ENCODE assay signal across 18 cellular contexts in the genomic region with DNA sequence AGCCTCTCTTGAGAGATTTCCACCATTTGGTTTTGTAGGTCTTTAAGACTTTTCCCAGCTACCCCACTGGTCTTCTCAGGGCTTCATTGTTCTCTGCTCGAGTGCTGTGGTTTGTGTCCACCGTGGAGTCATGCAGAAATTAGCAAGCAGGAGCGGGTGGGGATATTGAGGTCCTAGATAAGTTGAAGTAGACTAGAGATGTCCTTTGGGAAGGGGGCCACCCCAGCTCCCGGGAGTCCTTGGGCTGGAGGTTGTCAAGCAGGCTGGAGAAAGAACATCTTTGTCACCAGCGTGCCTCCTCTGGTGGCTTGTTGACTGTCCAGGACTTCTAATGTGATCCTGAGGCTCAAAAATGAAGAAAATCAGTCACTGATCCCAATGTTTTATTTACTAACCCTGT.
A peak's percentile ranks its signal among the peaks of the same experiment; 100 is the strongest.
DNase-seq lines count a peak whose midpoint lies in the region; TF ChIP-seq lines count a peak whose summit lies in the region.
"Had no signal": no experiment of that assay in that cellular context is flagged by ENCODE, and none has a peak within 500 bp of the region (broad histone marks: within the 10 kb centered on the region; RNA-seq: fewer than 3 reads in every experiment).

No MANE protein-coding gene starts in this region.

- POLR2A ChIA-PET in RWPE1 (lab: Yijun Ruan, JAX; ENCODE audit: low non-redundant PET) = no interaction called here

- TF ChIP-seq POLR2A in esophagus muscularis mucosa (IDR thresholded peaks at IDR 0.05; ENCODE audit: low read depth) (no peak), spleen (IDR thresholded peaks at IDR 0.05) (no peak)

- DNase-seq in esophagus muscularis mucosa (ENCODE audit: extremely low spot score) = no peak
- DNase-seq in spleen = peak; percentile 43
- DNase-seq in MG63 = no peak
- DNase-seq in RWPE1 (ENCODE audit: low spot score) = no peak
- DNase-seq in stimulated activated CD4-positive, alpha-beta T cell treated with anti-CD3 and anti-CD28 coated beads, Interleukin-4, amount 100 ng/mL, for 24 hours = no peak
- DNase-seq in effector CD8-positive, alpha-beta T cell (lab: John Stamatoyannopoulos, UW) = no peak
- DNase-seq: CD4-positive, CD25-positive, alpha-beta regulatory T cell; DMS79 treated with DMSO at 0.1 percent for 48 hours; KG1; NCI-H1105; NCI-H146; NCI-H2029; NCI-H226; NCI-H524; NCI-H82 had no signal

- H3K27ac ChIP-seq in esophagus muscularis mucosa (replicated peaks in 1 of 4) = peak overlapping the region; percentile 87 to 99 (median 91)
- H3K27ac ChIP-seq in spleen = no peak overlapping the region
- H3K27ac ChIP-seq in RWPE1 = no peak overlapping the region

- peak overlapping the region in 3 of 5 experiments; percentile 52 to 75 (median 57) for H3K27ac Mint-ChIP-seq in brain
- peak overlapping the region; percentile 46 to 73 (median 65) for H3K27ac Mint-ChIP-seq in nephron
- H3K27ac Mint-ChIP-seq: CD4-positive, CD25-positive, alpha-beta regulatory T cell had no signal

- TF ChIP-seq CTCF in brain (conservative IDR thresholded peaks at IDR 0.05) = no peak
- no peak for TF ChIP-seq CTCF in esophagus muscularis mucosa (IDR thresholded peaks at IDR 0.05)
- no peak for TF ChIP-seq CTCF in nephron (IDR thresholded peaks at IDR 0.05; ENCODE audit: unreplicated experiment in 3 of 3)
- no peak for TF ChIP-seq CTCF in spleen (IDR thresholded peaks at IDR 0.05 in 8 of 11, conservative IDR thresholded peaks at IDR 0.05 in 3 of 11)
- no peak for TF ChIP-seq CTCF in RWPE1 (conservative IDR thresholded peaks at IDR 0.05; ENCODE audit: low read depth)

- H3K4me3 Mint-ChIP-seq in brain = no peak overlapping the region
- H3K4me3 Mint-ChIP-seq in nephron = no peak overlapping the region
- H3K4me3 Mint-ChIP-seq: CD4-positive, CD25-positive, alpha-beta regulatory T cell had no signal

- H3K9me3 ChIP-seq in esophagus muscularis mucosa (no peaks in the 10 kb centered on the region), spleen (no peaks in the 10 kb centered on the region), MG63 (no peaks in the 10 kb centered on the region)
- H3K9me3 ChIP-seq: Peyer's patch had no signal

- H3K36me3 Mint-ChIP-seq in brain = no peaks in the 10 kb centered on the region
- no peaks in the 10 kb centered on the region for H3K36me3 Mint-ChIP-seq in nephron (ENCODE audit: low read depth)
- H3K36me3 Mint-ChIP-seq: CD4-positive, CD25-positive, alpha-beta regulatory T cell had no signal

- H3K27me3 Mint-ChIP-seq in brain (no peaks in the 10 kb centered on the region), nephron (ENCODE audit: low read depth) (peaks cover 33% of the 10 kb centered on the region)
- H3K27me3 Mint-ChIP-seq: CD4-positive, CD25-positive, alpha-beta regulatory T cell had no signal

- H3K36me3 ChIP-seq in esophagus muscularis mucosa (no peaks in the 10 kb centered on the region), spleen (no peaks in the 10 kb centered on the region), MG63 (no peaks in the 10 kb centered on the region)
- H3K36me3 ChIP-seq: Peyer's patch had no signal

- H3K27me3 ChIP-seq in esophagus muscularis mucosa = no peaks in the 10 kb centered on the region
- peaks cover 0 to 25% (median 0%) of the 10 kb centered on the region in 7 donors for H3K27me3 ChIP-seq in spleen (replicated peaks in 1 of 7)
- no peaks in the 10 kb centered on the region for H3K27me3 ChIP-seq in MG63
- H3K27me3 ChIP-seq: Peyer's patch had no signal

- CTCF ChIA-PET in RWPE1 (lab: Yijun Ruan, JAX) = no interaction called here

- H3K4me3 ChIP-seq in esophagus muscularis mucosa = no peak overlapping the region
- H3K4me3 ChIP-seq in spleen = no peak overlapping the region
- H3K4me3 ChIP-seq in MG63 = no peak overlapping the region
- H3K4me3 ChIP-seq: Peyer's patch had no signal

- H3K4me1 ChIP-seq in esophagus muscularis mucosa (peaks cover 52 to 98% (median 97%) of the 10 kb centered on the region in 4 donors), spleen (peaks cover 0 to 8% (median 2%) of the 10 kb centered on the region in 6 donors)
- H3K4me1 ChIP-seq: Peyer's patch had no signal

- intact Hi-C loops in esophagus muscularis mucosa (cut with DNase I) = no loop called here
- intact Hi-C loops in spleen (cut with DNase I; ENCODE audit: low total_unique reads) = no loop called here

- H3K4me1 Mint-ChIP-seq in brain (peaks cover 80% of the 10 kb centered on the region), nephron (peaks cover 77% of the 10 kb centered on the region)
- H3K4me1 Mint-ChIP-seq: CD4-positive, CD25-positive, alpha-beta regulatory T cell had no signal

- H3K9me3 Mint-ChIP-seq in brain = no peaks in the 10 kb centered on the region
- no peaks in the 10 kb centered on the region for H3K9me3 Mint-ChIP-seq in nephron
- H3K9me3 Mint-ChIP-seq: CD4-positive, CD25-positive, alpha-beta regulatory T cell had no signal

- 90% methylated on average over 5 of the region's 5 CpGs for WGBS in esophagus muscularis mucosa
- WGBS in spleen, 5 donors = 81 to 93% (median 87%) methylated on average over 5 of the region's 5 CpGs

- no peak for TF ChIP-seq EP300 in esophagus muscularis mucosa (IDR thresholded peaks at IDR 0.05)

Comparison
In these comparisons a context has a peak if more than half of its experiments do, and no peak if none do; other contexts are left out.
1. H3K27ac ChIP-seq: peak in esophagus muscularis mucosa (4 of 4); none in spleen (0 of 8) and RWPE1 (single experiment).